Comparison of ENCODE assay signal across 8 cellular contexts in the genomic region with DNA sequence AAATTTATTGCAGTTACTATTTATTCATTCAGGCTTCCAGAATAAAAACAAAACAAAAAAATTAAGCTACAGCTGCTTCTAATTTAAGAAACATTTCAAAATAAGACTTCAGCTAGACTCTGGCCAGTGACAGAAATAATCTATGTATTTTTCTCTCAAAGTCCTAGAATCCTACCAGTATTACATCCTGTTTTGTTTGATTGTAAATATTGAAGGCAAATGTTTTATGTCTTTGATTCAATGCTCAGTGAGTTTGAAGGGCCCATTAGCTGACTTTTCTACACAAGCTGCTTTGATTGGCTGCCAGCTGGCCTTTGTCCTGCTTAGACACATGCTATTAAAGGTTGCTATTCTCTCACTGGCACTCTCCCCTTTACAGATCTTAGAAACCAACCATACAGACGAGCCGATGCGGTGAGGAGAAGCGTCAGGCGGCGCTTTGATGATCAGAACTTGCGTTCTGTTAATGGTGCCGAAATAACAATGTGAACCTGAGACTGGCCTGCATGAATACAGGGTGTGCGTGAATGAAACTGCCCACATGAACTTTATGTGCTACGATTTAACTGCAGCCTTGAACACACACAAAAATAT.
DNase-seq lines count a peak whose midpoint lies in the region; ATAC-seq, FAIRE-seq and TF ChIP-seq lines count a peak whose summit lies in the region.

No MANE protein-coding gene starts in this region.

- ATAC-seq in SK-N-SH treated with all-trans-retinoic acid at 6 μM for 48 hours (peak; percentile 72), heart left ventricle (peak; percentile 78 to 88 (median 84)), sciatic nerve (peak; percentile 63), HG03439 (IDR thresholded peaks at IDR 0.05; ENCODE audit: unreplicated experiment) (no peak), GM21447 (IDR thresholded peaks at IDR 0.05; ENCODE audit: unreplicated experiment) (no peak)

- no peak for DNase-seq in HTR-8/SVneo (ENCODE audit: insufficient read length, low spot score)
- DNase-seq in heart left ventricle = peak; percentile 51 to 85 (median 68)
- DNase-seq in sciatic nerve (ENCODE audit: low spot score) = peak; percentile 65
- no peak for DNase-seq in NCI-H187 treated with DMSO at 0.1 percent for 48 hours (lab: John Stamatoyannopoulos, UW)
- no peak for DNase-seq in COLO668 (lab: John Stamatoyannopoulos, UW; ENCODE audit: unreplicated experiment)

- H3K27ac ChIP-seq in heart left ventricle = peak overlapping the region in 5 of 12 donors; percentile 17 to 55 (median 29)

- WGBS in heart left ventricle, 4 donors = 45 to 55% (median 49%) methylated on average over 10 of the region's 10 CpGs

- H3K27me3 ChIP-seq in heart left ventricle = no peaks in the 10 kb centered on the region

- intact Hi-C loops in heart left ventricle (cut with DNase I) = no loop called here
- intact Hi-C loops in sciatic nerve (cut with DNase I) = no loop called here

- FAIRE-seq in HTR-8/SVneo (lab: Jason Lieb, UNC) = peak; percentile 31

- TF ChIP-seq CTCF in heart left ventricle (IDR thresholded peaks at IDR 0.05) = no peak

- no peaks in the 10 kb centered on the region for H3K9me3 ChIP-seq in heart left ventricle

- peaks cover 0 to 23% (median 8%) of the 10 kb centered on the region in 12 donors for H3K4me1 ChIP-seq in heart left ventricle

- H3K36me3 ChIP-seq in heart left ventricle = peaks cover 0 to 77% (median 13%) of the 10 kb centered on the region in 9 donors

- H3K4me3 ChIP-seq in heart left ventricle = peak overlapping the region in 1 of 12 donors; percentile 9

- no peak for TF ChIP-seq POLR2A in heart left ventricle (IDR thresholded peaks at IDR 0.05)

TF ChIP-seq in SK-N-SH treated with all-trans-retinoic acid at 6 μM for 48 hours, 23 proteins besides CTCF, POLR2A, EP300 and RAD21:
- TF ChIP-seq ZFP3 (CRISPR knock-in tag; IDR thresholded peaks at IDR 0.05) (no peak), ZFP30 (CRISPR knock-in tag; IDR thresholded peaks at IDR 0.05) (no peak), TOX (CRISPR knock-in tag; IDR thresholded peaks at IDR 0.05; ENCODE audit: borderline replicate concordance) (no peak), BACH2 (CRISPR knock-in tag; IDR thresholded peaks at IDR 0.05; ENCODE audit: borderline replicate concordance) (no peak)
TF ChIP-seq in SK-N-SH treated with all-trans-retinoic acid at 6 μM for 48 hours: peak in this region for 0.

Comparison
In these comparisons a context has a peak if more than half of its experiments do, and no peak if none do; other contexts are left out.
1. DNase-seq: peak in heart left ventricle (5 of 5) and sciatic nerve (single experiment); none in HTR-8/SVneo (single experiment), NCI-H187 treated with DMSO at 0.1 percent for 48 hours (single experiment) and COLO668 (single experiment).
2. ATAC-seq: peak in SK-N-SH treated with all-trans-retinoic acid at 6 μM for 48 hours (single experiment), heart left ventricle (4 of 4) and sciatic nerve (single experiment); none in HG03439 (single experiment) and GM21447 (single experiment).